In genomic region chr12:123095074-123095694, GRCh38 we compare ENCODE assay signal across 1 cellular context.
TF ChIP-seq lines count a peak whose summit lies in the region.

No MANE protein-coding gene starts in this region.

TF ChIP-seq in IMR-90, 13 proteins besides CTCF, POLR2A, EP300 and RAD21 (continued from another document):
- TF ChIP-seq ELK1 (IDR thresholded peaks at IDR 0.05; ENCODE audit: borderline replicate concordance, low read depth, low read length) (no peak), RFX5 (IDR thresholded peaks at IDR 0.05; ENCODE audit: low read depth, low read length) (no peak), USF2 (IDR thresholded peaks at IDR 0.05; ENCODE audit: low read depth, low read length) (no peak), CHD1 (IDR thresholded peaks at IDR 0.05; ENCODE audit: low read depth, low read length) (no peak), RCOR1 (IDR thresholded peaks at IDR 0.05; ENCODE audit: insufficient replicate concordance, low read length) (no peak), CEBPB (IDR thresholded peaks at IDR 0.05; ENCODE audit: low read depth, low read length) (no peak), BHLHE40 (IDR thresholded peaks at IDR 0.05; ENCODE audit: low read depth, low read length) (no peak), MAZ (IDR thresholded peaks at IDR 0.05; ENCODE audit: borderline replicate concordance, low read depth, low read length) (no peak)
